Comparison of ENCODE assay signal across 1 cellular context in the genomic region with DNA sequence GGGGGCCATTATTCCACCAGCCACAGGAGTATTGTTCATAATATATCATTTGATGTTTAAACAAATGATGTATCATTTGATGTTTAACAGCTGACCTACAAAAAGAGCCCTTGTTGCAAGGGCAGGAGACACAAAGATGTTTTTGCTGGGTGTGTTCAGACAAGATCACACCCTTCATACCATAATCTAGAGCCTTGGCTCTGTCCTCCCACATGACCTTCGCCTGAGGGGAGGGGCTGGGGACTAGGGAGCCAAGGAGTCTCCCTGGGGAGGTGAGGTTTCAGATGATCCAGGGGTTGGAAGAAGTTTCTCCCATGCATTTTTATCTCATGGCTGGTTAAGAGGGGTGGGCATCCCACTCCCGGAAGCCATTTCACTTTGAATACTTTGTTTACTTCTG.
TF ChIP-seq lines count a peak whose summit lies in the region.

No MANE protein-coding gene starts in this region.

TF ChIP-seq in SK-N-SH, 30 proteins besides CTCF, POLR2A, EP300 and RAD21:
- TF ChIP-seq RXRA (IDR thresholded peaks at IDR 0.05; ENCODE audit: borderline replicate concordance, low read depth) (no peak), SMC3 (IDR thresholded peaks at IDR 0.05; ENCODE audit: low read depth, low read length) (no peak), NRF1 (IDR thresholded peaks at IDR 0.05; ENCODE audit: low read depth, low read length) (no peak), CHD2 (IDR thresholded peaks at IDR 0.05; ENCODE audit: low read length, partially characterized antibody) (no peak), FOXJ3 (CRISPR knock-in tag; IDR thresholded peaks at IDR 0.05) (no peak), GABPA (IDR thresholded peaks at IDR 0.05; ENCODE audit: low read depth) (no peak), RFX5 (IDR thresholded peaks at IDR 0.05; ENCODE audit: low read length) (no peak), YY1 (IDR thresholded peaks at IDR 0.05; ENCODE audit: low read depth) (no peak), MXI1 (IDR thresholded peaks at IDR 0.05; ENCODE audit: low read depth, low read length) (no peak), TCF12 (IDR thresholded peaks at IDR 0.05) (no peak)
- TF ChIP-seq, protein P1, sequence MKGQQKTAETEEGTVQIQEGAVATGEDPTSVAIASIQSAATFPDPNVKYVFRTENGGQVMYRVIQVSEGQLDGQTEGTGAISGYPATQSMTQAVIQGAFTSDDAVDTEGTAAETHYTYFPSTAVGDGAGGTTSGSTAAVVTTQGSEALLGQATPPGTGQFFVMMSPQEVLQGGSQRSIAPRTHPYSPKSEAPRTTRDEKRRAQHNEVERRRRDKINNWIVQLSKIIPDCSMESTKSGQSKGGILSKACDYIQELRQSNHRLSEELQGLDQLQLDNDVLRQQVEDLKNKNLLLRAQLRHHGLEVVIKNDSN (IDR thresholded peaks at IDR 0.05; ENCODE audit: borderline replicate concordance, low read depth), result no peak
- TF ChIP-seq, protein P2, sequence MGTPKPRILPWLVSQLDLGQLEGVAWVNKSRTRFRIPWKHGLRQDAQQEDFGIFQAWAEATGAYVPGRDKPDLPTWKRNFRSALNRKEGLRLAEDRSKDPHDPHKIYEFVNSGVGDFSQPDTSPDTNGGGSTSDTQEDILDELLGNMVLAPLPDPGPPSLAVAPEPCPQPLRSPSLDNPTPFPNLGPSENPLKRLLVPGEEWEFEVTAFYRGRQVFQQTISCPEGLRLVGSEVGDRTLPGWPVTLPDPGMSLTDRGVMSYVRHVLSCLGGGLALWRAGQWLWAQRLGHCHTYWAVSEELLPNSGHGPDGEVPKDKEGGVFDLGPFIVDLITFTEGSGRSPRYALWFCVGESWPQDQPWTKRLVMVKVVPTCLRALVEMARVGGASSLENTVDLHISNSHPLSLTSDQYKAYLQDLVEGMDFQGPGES (IDR thresholded peaks at IDR 0.05; ENCODE audit: low read depth, low read length), result no peak
